15 cellular contexts compared by ENCODE assay signal in the genomic region with DNA sequence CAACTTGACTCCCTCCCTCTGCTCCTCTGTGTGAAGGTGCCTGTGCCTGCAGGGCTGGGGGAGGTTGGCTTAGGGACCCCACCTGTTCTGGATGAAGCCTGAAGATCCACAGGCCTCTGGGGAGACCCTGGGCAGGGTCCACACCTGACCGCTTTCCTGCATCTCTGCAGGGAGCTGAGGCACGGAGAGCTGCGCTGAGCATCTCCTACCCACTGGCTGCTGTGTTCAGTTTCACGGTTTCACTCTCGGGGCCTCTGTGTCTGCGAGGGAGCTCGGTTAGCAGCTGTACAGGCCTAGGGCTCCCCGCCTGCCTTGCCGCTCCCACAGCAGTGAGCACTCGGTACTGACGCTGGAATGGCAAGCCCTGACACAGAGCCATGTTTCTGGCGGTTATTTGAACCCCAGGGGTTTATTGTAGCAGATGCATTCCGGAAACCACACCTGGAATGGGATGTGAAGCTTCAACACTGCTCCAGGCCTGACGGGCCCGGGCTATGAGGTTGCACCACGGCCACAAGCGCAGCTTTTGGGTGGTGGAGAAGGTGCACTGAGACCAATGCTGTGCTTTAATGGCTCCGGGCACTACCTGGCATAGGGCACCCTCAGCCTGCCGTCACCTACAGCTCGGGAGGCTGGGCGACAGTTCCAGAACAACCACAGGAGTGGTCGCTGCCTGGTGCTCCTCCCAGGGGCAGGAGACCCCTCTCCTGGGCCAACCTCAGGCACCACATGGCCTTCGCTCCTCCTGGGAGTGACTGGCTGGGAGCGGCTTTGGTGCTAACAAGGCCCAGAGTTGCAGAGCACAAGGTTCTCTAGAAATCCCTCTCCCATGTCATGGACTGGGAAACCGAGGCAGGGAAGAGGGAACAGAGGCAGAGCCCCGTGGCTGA.
"Had no signal": no experiment of that assay in that cellular context is flagged by ENCODE, and none has a peak within 500 bp of the region (broad histone marks: within the 10 kb centered on the region; RNA-seq: fewer than 3 reads in every experiment).

No MANE protein-coding gene starts in this region.

- H3K36me3 Mint-ChIP-seq: activated naive CD4-positive, alpha-beta T cell treated with anti-CD3 and anti-CD28 coated beads, Interleukin-2, amount 50 U/mL, for 24 hours; brain; mesothelial cell of epicardium; stimulated activated effector memory CD8-positive, alpha-beta T cell treated with anti-CD3 and anti-CD28 coated beads, Interleukin-12 subunit alpha, Interleukin-12 subunit beta, amount 100 ng/mL, for 72 hours had no signal

- H3K9me3 ChIP-seq: uterus had no signal

- H3K27me3 ChIP-seq: tibial artery, uterus had no signal

- H3K27ac ChIP-seq: tibial artery, uterus had no signal

- DNase-seq: activated CD4-positive, alpha-beta T cell treated with anti-CD3 and anti-CD28 coated beads for 1 hour; activated CD4-positive, alpha-beta T cell treated with anti-CD3 and anti-CD28 coated beads, Interleukin-2, amount 50 U/mL, for 4 hours; amygdala; effector memory CD4-positive, alpha-beta T cell; kidney glomerular epithelial cell; nephron progenitor cell; T-helper 1 cell; T1000; uterus had no signal

- H3K4me3 ChIP-seq: tibial artery, uterus had no signal

- H3K4me1 Mint-ChIP-seq: activated naive CD4-positive, alpha-beta T cell treated with anti-CD3 and anti-CD28 coated beads, Interleukin-2, amount 50 U/mL, for 24 hours; stimulated activated effector memory CD8-positive, alpha-beta T cell treated with anti-CD3 and anti-CD28 coated beads, Interleukin-12 subunit alpha, Interleukin-12 subunit beta, amount 100 ng/mL, for 72 hours had no signal

- H3K4me1 ChIP-seq: uterus had no signal

- H3K27ac Mint-ChIP-seq: activated naive CD4-positive, alpha-beta T cell treated with anti-CD3 and anti-CD28 coated beads, Interleukin-2, amount 50 U/mL, for 24 hours; activated T-helper 2 cell treated with anti-CD3 and anti-CD28 coated beads, Interferon-gamma antibody, Interleukin-2, Interleukin-4, amounts not matched to agents 10 μg/mL and 5 μg/mL and 100 μg/mL, durations not matched to agents 14 hours and 24 hours and 36 hours; mesothelial cell of epicardium; stimulated activated effector memory CD8-positive, alpha-beta T cell treated with anti-CD3 and anti-CD28 coated beads, Interleukin-12 subunit alpha, Interleukin-12 subunit beta, amount 100 ng/mL, for 72 hours had no signal

- H3K4me3 Mint-ChIP-seq: activated naive CD4-positive, alpha-beta T cell treated with anti-CD3 and anti-CD28 coated beads, Interleukin-2, amount 50 U/mL, for 24 hours; brain; mesothelial cell of epicardium; nephron progenitor cell; stimulated activated effector memory CD8-positive, alpha-beta T cell treated with anti-CD3 and anti-CD28 coated beads, Interleukin-12 subunit alpha, Interleukin-12 subunit beta, amount 100 ng/mL, for 72 hours had no signal

- H3K9me3 Mint-ChIP-seq: activated naive CD4-positive, alpha-beta T cell treated with anti-CD3 and anti-CD28 coated beads, Interleukin-2, amount 50 U/mL, for 24 hours had no signal

- H3K36me3 ChIP-seq: tibial artery, uterus had no signal
